In the genomic region with DNA sequence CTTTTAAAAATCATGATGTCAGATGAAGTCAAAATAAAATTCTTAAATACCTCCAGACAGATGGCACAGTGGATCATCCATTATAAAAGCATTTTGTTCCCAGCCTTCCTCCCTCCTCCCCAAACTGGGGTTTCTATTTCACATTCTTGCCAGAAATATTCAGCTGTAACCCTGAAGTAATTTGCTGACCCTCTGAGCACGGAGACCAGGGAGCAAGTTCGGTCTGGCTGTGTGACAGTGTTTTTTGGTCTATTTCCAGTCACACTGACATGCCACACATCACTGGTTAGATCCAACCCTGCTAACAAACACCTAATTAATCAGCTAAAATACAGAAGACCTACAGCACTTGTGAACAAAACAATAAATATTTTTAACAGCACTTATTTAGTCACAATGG, we compare ENCODE assay signal across 14 cellular contexts.
DNase-seq lines count a peak whose midpoint lies in the region; ATAC-seq and TF ChIP-seq lines count a peak whose summit lies in the region.
"Had no signal": no experiment of that assay in that cellular context is flagged by ENCODE, and none has a peak within 500 bp of the region (broad histone marks: within the 10 kb centered on the region; RNA-seq: fewer than 3 reads in every experiment).

No MANE protein-coding gene starts in this region.

- no peaks in the 10 kb centered on the region; the same call in 1 of the 2 replicates for H3K9me3 ChIP-seq in AG04450 (ENCODE audit: control insufficient read depth, insufficient read depth, low read length)
- no peaks in the 10 kb centered on the region for H3K9me3 ChIP-seq in psoas muscle

- TF ChIP-seq CTCF in AG04450 (IDR thresholded peaks at IDR 0.05; ENCODE audit: low read depth, low read length) (no peak), psoas muscle (IDR thresholded peaks at IDR 0.05) (no peak), GM10266 (IDR thresholded peaks at IDR 0.05; ENCODE audit: control insufficient read depth, insufficient read depth, low read depth, missing control alignments) (no peak)

- ATAC-seq in left cardiac atrium: peak; percentile 48 to 69
- peak in 3 of 4 donors; percentile 37 to 56 (median 44) for ATAC-seq in psoas muscle
- no peak for ATAC-seq in HG03045 (IDR thresholded peaks at IDR 0.05; ENCODE audit: unreplicated experiment)

- H3K4me3 ChIP-seq in AG04450 (ENCODE audit: low read depth, low read length) (peak overlapping the region; percentile 22), psoas muscle (peak overlapping the region; percentile 33)
- H3K4me3 ChIP-seq: SK-N-MC had no signal

- DNase-seq in AG04450 (ENCODE audit: low read depth, low spot score) (no peak), left cardiac atrium (no peak), psoas muscle (no peak), NCI-H1930 (lab: John Stamatoyannopoulos, UW) (no peak), GM10266 (ENCODE audit: extremely low spot score) (no peak)
- no peak for DNase-seq in activated CD4-positive, alpha-beta T cell treated with anti-CD3 and anti-CD28 coated beads, Interleukin-2, amount 50 U/mL, for 4 hours
- DNase-seq: activated CD4-positive, alpha-beta T cell treated with anti-CD3 and anti-CD28 coated beads for 4 hours; activated gamma-delta T cell treated with Interleukin-2 at 50 U/mL for 16 hours; DMS53; NCI-H1092; NCI-H748 treated with DMSO at 0.1 percent for 48 hours had no signal

- CTCF ChIA-PET in AG04450 (lab: Charles Lee): interaction anchor here (1.0 kb wide), 1 partner anchor 9 kb away, joined by 3 read pairs; no protein-coding TSS in a partner anchor

- H3K27ac ChIP-seq in AG04450 (ENCODE audit: low read depth, low read length): peak overlapping the region; percentile 57
- peak overlapping the region; percentile 65 for H3K27ac ChIP-seq in angular gyrus (ENCODE audit: low read depth, low read length)
- H3K27ac ChIP-seq in psoas muscle: peak overlapping the region; percentile 82
- H3K27ac ChIP-seq: SK-N-MC had no signal

- intact Hi-C loops in left cardiac atrium (cut with DNase I) (no loop called here), psoas muscle (cut with DNase I) (no loop called here)

- H3K27me3 ChIP-seq in AG04450 (ENCODE audit: control insufficient read depth, insufficient read depth, low read length) (no peaks in the 10 kb centered on the region), psoas muscle (ENCODE audit: insufficient read depth in 3 of 3, low read length in 2 of 3) (no peaks in the 10 kb centered on the region)

- WGBS in psoas muscle, 3 donors: 2 to 19% (median 17%) methylated on average over 2 of the region's 2 CpGs

- POLR2A ChIA-PET in AG04450 (lab: Yijun Ruan, JAX): interaction anchor here (1.6 kb wide), 1 partner anchor 21 kb away, joined by 3 read pairs; no protein-coding TSS in a partner anchor

- peaks cover 7 to 36% of the 10 kb centered on the region in 2 donors for H3K36me3 ChIP-seq in psoas muscle (ENCODE audit: insufficient read depth in 1 of 2, low read depth in 1 of 2)

- peaks cover 63% of the 10 kb centered on the region for H3K4me1 ChIP-seq in psoas muscle
